Comparison of ENCODE assay signal across 27 cellular contexts in genomic region chr13:91409661-91410060, GRCh38.
"Had no signal": no experiment of that assay in that cellular context is flagged by ENCODE, and none has a peak within 500 bp of the region (broad histone marks: within the 10 kb centered on the region; RNA-seq: fewer than 3 reads in every experiment).

No MANE protein-coding gene starts in this region.

- H3K36me3 Mint-ChIP-seq: activated naive CD4-positive, alpha-beta T cell treated with anti-CD3 and anti-CD28 coated beads, Interleukin-2, amount 10 ng/mL, durations not matched to agents 7 days and 5 days; activated naive CD4-positive, alpha-beta T cell treated with anti-CD3 and anti-CD28 coated beads, Interleukin-2, amount 50 U/mL, for 72 hours; activated naive CD8-positive, alpha-beta T cell treated with anti-CD3 and anti-CD28 coated beads, Interleukin-2, amount 10 ng/mL, durations not matched to agents 7 days and 5 days; brain had no signal

- H3K4me3 Mint-ChIP-seq: activated CD4-positive, alpha-beta memory T cell treated with anti-CD3 and anti-CD28 coated beads, Interleukin-2, amount 10 ng/mL, durations not matched to agents 7 days and 5 days; activated CD4-positive, alpha-beta T cell treated with anti-CD3 and anti-CD28 coated beads, Interleukin-2, amount 10 ng/mL, durations not matched to agents 7 days and 5 days; activated naive CD4-positive, alpha-beta T cell treated with anti-CD3 and anti-CD28 coated beads, Interleukin-2, amount 10 ng/mL, durations not matched to agents 7 days and 5 days; activated naive CD8-positive, alpha-beta T cell treated with anti-CD3 and anti-CD28 coated beads, Interleukin-2, amount 10 ng/mL, durations not matched to agents 7 days and 5 days; activated T-cell treated with anti-CD3 and anti-CD28 coated beads, Interleukin-2, amount 50 U/mL, for 24 hours; activated T-cell treated with anti-CD3 and anti-CD28 coated beads, Interleukin-2, amount 50 U/mL, for 72 hours; brain; dendritic cell treated with granulocyte-macrophage colony-stimulating factor and Interleukin-4, amounts not matched to agents 40 ng/mL and 50 ng/mL, for 4 days; endodermal cell; WTC11 had no signal

- H3K9me3 Mint-ChIP-seq: activated CD4-positive, alpha-beta memory T cell treated with anti-CD3 and anti-CD28 coated beads, Interleukin-2, amount 10 ng/mL, durations not matched to agents 7 days and 5 days; activated CD4-positive, alpha-beta T cell treated with anti-CD3 and anti-CD28 coated beads, Interleukin-2, amount 10 ng/mL, durations not matched to agents 7 days and 5 days; activated naive CD4-positive, alpha-beta T cell treated with anti-CD3 and anti-CD28 coated beads, Interleukin-2, amount 50 U/mL, for 72 hours; activated naive CD8-positive, alpha-beta T cell treated with anti-CD3 and anti-CD28 coated beads, Interleukin-2, amount 10 ng/mL, durations not matched to agents 7 days and 5 days; activated T-cell treated with anti-CD3 and anti-CD28 coated beads, Interleukin-2, amount 50 U/mL, for 72 hours; dendritic cell treated with granulocyte-macrophage colony-stimulating factor and Interleukin-4, amounts not matched to agents 40 ng/mL and 50 ng/mL, for 4 days; endodermal cell had no signal

- H3K4me1 Mint-ChIP-seq: activated CD4-positive, alpha-beta memory T cell treated with anti-CD3 and anti-CD28 coated beads, Interleukin-2, amount 10 ng/mL, durations not matched to agents 7 days and 5 days; activated CD4-positive, alpha-beta T cell treated with anti-CD3 and anti-CD28 coated beads, Interleukin-2, amount 10 ng/mL, durations not matched to agents 7 days and 5 days; activated naive CD4-positive, alpha-beta T cell treated with anti-CD3 and anti-CD28 coated beads, Interleukin-2, amount 10 ng/mL, durations not matched to agents 7 days and 5 days; activated naive CD8-positive, alpha-beta T cell treated with anti-CD3 and anti-CD28 coated beads, Interleukin-2, amount 10 ng/mL, durations not matched to agents 7 days and 5 days; brain had no signal

- ATAC-seq: activated naive CD4-positive, alpha-beta T cell treated with anti-CD3 and anti-CD28 coated beads, Interleukin-2, amount 50 U/mL, for 72 hours; activated T-cell treated with anti-CD3 and anti-CD28 coated beads, Interleukin-2, amount 50 U/mL, for 72 hours; esophagus mucosa; WTC11 had no signal

- DNase-seq: activated CD4-positive, alpha-beta memory T cell treated with anti-CD3 and anti-CD28 coated beads, Interleukin-2, amount 10 ng/mL, durations not matched to agents 7 days and 5 days; activated CD4-positive, alpha-beta T cell treated with anti-CD3 and anti-CD28 coated beads for 1 hour; activated CD4-positive, alpha-beta T cell treated with anti-CD3 and anti-CD28 coated beads for 4 hours; activated CD4-positive, alpha-beta T cell treated with anti-CD3 and anti-CD28 coated beads, Interleukin-2, amount 10 ng/mL, durations not matched to agents 7 days and 5 days; activated CD4-positive, alpha-beta T cell treated with anti-CD3 and anti-CD28 coated beads, Interleukin-2, amount 50 U/mL, for 4 hours; activated CD8-positive, alpha-beta memory T cell treated with anti-CD3 and anti-CD28 coated beads, Interleukin-2, amount 50 U/mL, for 48 hours; activated gamma-delta T cell; activated naive CD4-positive, alpha-beta T cell; activated naive CD4-positive, alpha-beta T cell treated with anti-CD3 and anti-CD28 coated beads, Interleukin-2, amount 10 ng/mL, durations not matched to agents 7 days and 5 days; activated naive CD8-positive, alpha-beta T cell treated with anti-CD3 and anti-CD28 coated beads, Interleukin-2, amount 10 ng/mL, durations not matched to agents 7 days and 5 days; activated T-cell treated with anti-CD3 and anti-CD28 coated beads for 4 hours; activated T-cell treated with anti-CD3 and anti-CD28 coated beads, Interleukin-2, amount 50 U/mL, for 24 hours; activated T-cell treated with anti-CD3 and anti-CD28 coated beads, Interleukin-2, amount 50 U/mL, for 72 hours; central memory CD4-positive, alpha-beta T cell; cerebellar nuclear complex; colonic mucosa; dorsolateral prefrontal cortex; effector memory CD4-positive, alpha-beta T cell; endodermal cell; foreskin fibroblast; head of caudate nucleus; T-helper 2 cell had no signal

- H3K27ac Mint-ChIP-seq: activated CD4-positive, alpha-beta memory T cell treated with anti-CD3 and anti-CD28 coated beads, Interleukin-2, amount 10 ng/mL, durations not matched to agents 7 days and 5 days; activated CD4-positive, alpha-beta T cell treated with anti-CD3 and anti-CD28 coated beads, Interleukin-2, amount 10 ng/mL, durations not matched to agents 7 days and 5 days; activated naive CD4-positive, alpha-beta T cell treated with anti-CD3 and anti-CD28 coated beads, Interleukin-2, amount 10 ng/mL, durations not matched to agents 7 days and 5 days; activated naive CD4-positive, alpha-beta T cell treated with anti-CD3 and anti-CD28 coated beads, Interleukin-2, amount 50 U/mL, for 72 hours; activated naive CD8-positive, alpha-beta T cell treated with anti-CD3 and anti-CD28 coated beads, Interleukin-2, amount 10 ng/mL, durations not matched to agents 7 days and 5 days; activated T-cell treated with anti-CD3 and anti-CD28 coated beads, Interleukin-2, amount 50 U/mL, for 24 hours; activated T-cell treated with anti-CD3 and anti-CD28 coated beads, Interleukin-2, amount 50 U/mL, for 72 hours; brain; dendritic cell treated with granulocyte-macrophage colony-stimulating factor and Interleukin-4, amounts not matched to agents 40 ng/mL and 50 ng/mL, for 4 days; endodermal cell; WTC11 had no signal
